Comparison of ENCODE assay signal across 9 cellular contexts in genomic region chr19:55809381-55810058, GRCh38. TPM values are rescaled to one million over a fixed set of nuclear protein-coding genes. Genes with fewer than 3 reads are reported as not detected.
DNase-seq lines count a peak whose midpoint lies in the region; ATAC-seq, FAIRE-seq and TF ChIP-seq lines count a peak whose summit lies in the region.
"Had no signal": no experiment of that assay in that cellular context is flagged by ENCODE, and none has a peak within 500 bp of the region (broad histone marks: within the 10 kb centered on the region; RNA-seq: fewer than 3 reads in every experiment).

No MANE protein-coding gene starts in this region.

- ATAC-seq in HG02759 (IDR thresholded peaks at IDR 0.05; ENCODE audit: unreplicated experiment), result peak; percentile 49
- no peak for ATAC-seq in GM21737 (IDR thresholded peaks at IDR 0.05; ENCODE audit: unreplicated experiment)
- ATAC-seq in HG03095 (IDR thresholded peaks at IDR 0.05; ENCODE audit: unreplicated experiment), result no peak

- H3K4me3 Mint-ChIP-seq in glutamatergic neuron (ENCODE audit: unreplicated experiment), result no peak overlapping the region

- H3K27ac Mint-ChIP-seq in glutamatergic neuron (ENCODE audit: unreplicated experiment), result no peak overlapping the region

- H3K27me3 Mint-ChIP-seq in glutamatergic neuron (ENCODE audit: unreplicated experiment), result no peaks in the 10 kb centered on the region

- peak; percentile 51 for TF ChIP-seq CTCF in D721Med (IDR thresholded peaks at IDR 0.05; ENCODE audit: insufficient read depth, missing control alignments)
- TF ChIP-seq CTCF in glutamatergic neuron (IDR thresholded peaks at IDR 0.05; ENCODE audit: partially characterized antibody, unreplicated experiment), result peak; percentile 4

- H3K4me1 Mint-ChIP-seq in glutamatergic neuron (ENCODE audit: low read depth, unreplicated experiment), result no peaks in the 10 kb centered on the region

- DNase-seq in D721Med (ENCODE audit: insufficient read length, low spot score) (no peak), NCI-H2227 (lab: John Stamatoyannopoulos, UW; ENCODE audit: unreplicated experiment) (peak; percentile 90), glutamatergic neuron (peak; percentile 21)
- peak; percentile 69 for DNase-seq in activated CD4-positive, alpha-beta T cell treated with anti-CD3 and anti-CD28 coated beads for 48 hours
- DNase-seq in stimulated activated CD4-positive, alpha-beta T cell treated with anti-CD3 and anti-CD28 coated beads, Interleukin-12 subunit alpha, Interleukin-12 subunit beta, amount 100 ng/mL, for 4 hours, result peak; percentile 11

- FAIRE-seq in D721Med (lab: Jason Lieb, UNC), result no peak

- peaks cover 20% of the 10 kb centered on the region for H3K36me3 Mint-ChIP-seq in glutamatergic neuron (ENCODE audit: unreplicated experiment)

- peaks cover 4% of the 10 kb centered on the region for H3K9me3 Mint-ChIP-seq in glutamatergic neuron (ENCODE audit: unreplicated experiment)

RNA-seq across cellular contexts. Expression of gene NLRP11, which starts 22.3 kb away (rescaled TPM):
- total RNA-seq in glutamatergic neuron (ENCODE audit: unreplicated experiment), result 0.34 TPM
- total RNA-seq: T-helper 1 cell treated with Interleukin-12 subunit alpha and Interleukin-12 subunit beta and Interleukin-4 antibody, amounts not matched to agents 30 ng/mL and 1 ng/mL, for 36 hours had no signal

RNA-seq across cellular contexts. Expression of gene NLRP4, which starts 26.8 kb away (rescaled TPM):
- total RNA-seq in glutamatergic neuron (ENCODE audit: unreplicated experiment), result not detected
- total RNA-seq: T-helper 1 cell treated with Interleukin-12 subunit alpha and Interleukin-12 subunit beta and Interleukin-4 antibody, amounts not matched to agents 30 ng/mL and 1 ng/mL, for 36 hours had no signal

RNA-seq across cellular contexts. Expression of gene RFPL4AL1, which starts 40.6 kb away (rescaled TPM):
- total RNA-seq in glutamatergic neuron (ENCODE audit: unreplicated experiment), result 0.96 TPM
- total RNA-seq: T-helper 1 cell treated with Interleukin-12 subunit alpha and Interleukin-12 subunit beta and Interleukin-4 antibody, amounts not matched to agents 30 ng/mL and 1 ng/mL, for 36 hours had no signal

RNA-seq across cellular contexts. Expression of gene RFPL4A, which starts 50.6 kb away (rescaled TPM):
- not detected for total RNA-seq in glutamatergic neuron (ENCODE audit: unreplicated experiment)
- total RNA-seq: T-helper 1 cell treated with Interleukin-12 subunit alpha and Interleukin-12 subunit beta and Interleukin-4 antibody, amounts not matched to agents 30 ng/mL and 1 ng/mL, for 36 hours had no signal
